ENCODE assay signal across 12 cellular contexts in the genomic region with DNA sequence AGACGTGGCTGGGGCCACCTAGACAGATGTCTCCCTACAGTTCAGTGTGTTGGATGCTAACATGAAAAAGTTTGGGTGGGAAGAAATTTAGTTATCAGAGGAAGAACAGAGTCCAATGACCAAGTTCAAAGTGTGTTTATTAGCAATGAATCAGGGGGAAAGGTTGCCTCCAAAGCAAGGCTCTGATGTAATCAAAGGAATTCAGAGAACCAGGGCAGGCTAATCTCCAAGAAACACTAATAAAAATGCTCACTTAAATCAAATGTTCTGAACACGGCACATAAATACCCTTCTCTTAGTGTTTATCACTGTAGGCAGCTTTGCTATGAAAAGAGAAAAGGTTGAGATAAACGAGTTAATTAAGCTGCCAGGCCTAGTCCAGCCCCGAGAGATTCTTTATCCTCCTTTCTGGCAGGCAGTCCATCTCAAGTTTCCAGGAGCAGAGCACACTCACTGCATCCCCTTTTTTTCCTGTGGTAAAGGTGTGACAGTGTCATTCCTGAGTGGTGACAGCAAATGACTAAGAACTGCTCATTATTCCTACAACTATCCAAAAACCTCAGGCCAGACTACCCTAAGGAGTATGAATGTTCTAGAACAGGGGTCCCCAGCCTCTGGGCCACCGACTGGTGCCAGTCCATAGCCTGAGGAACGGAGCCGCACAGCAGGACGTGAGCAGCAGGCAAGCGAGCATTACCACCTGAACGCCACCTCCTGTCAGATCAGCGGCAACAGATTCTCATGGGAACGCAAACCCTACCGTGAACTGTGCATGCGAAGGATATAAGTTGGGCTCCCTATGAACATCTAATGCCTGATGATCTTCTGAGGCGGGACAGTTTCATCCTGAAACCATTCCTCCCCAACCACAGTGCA.
A peak's percentile ranks its signal among the peaks of the same experiment; 100 is the strongest.
DNase-seq lines count a peak whose midpoint lies in the region; ATAC-seq and TF ChIP-seq lines count a peak whose summit lies in the region.
"Had no signal": no experiment of that assay in that cellular context is flagged by ENCODE, and none has a peak within 500 bp of the region (broad histone marks: within the 10 kb centered on the region; RNA-seq: fewer than 3 reads in every experiment).

No MANE protein-coding gene starts in this region.

- H3K9ac ChIP-seq in KMS-11: no peak overlapping the region
- H3K9ac ChIP-seq: BLaER1 had no signal

- H2AFZ ChIP-seq in KMS-11 (ENCODE audit: low read depth): no peak overlapping the region

- no peaks in the 10 kb centered on the region for H4K20me1 ChIP-seq in KMS-11 (ENCODE audit: insufficient read depth)
- H4K20me1 ChIP-seq: BLaER1 had no signal

- intact Hi-C loops in dorsolateral prefrontal cortex (cut with DNase I) (no loop called here), right lobe of liver (cut with DNase I) (no loop called here), transverse colon (cut with DNase I; ENCODE audit: low total_unique reads) (no loop called here)

- in situ Hi-C loops in transverse colon (cut with MboI; ENCODE audit: low pct_ligation_motif_present in 1 of 4, low pct_unique_long_range_greater_than_20kb in 1 of 4, low sequenced_read_pairs in 3 of 4): no loop called here

- TF ChIP-seq POLR2A in right lobe of liver (IDR thresholded peaks at IDR 0.05) (no peak), transverse colon (IDR thresholded peaks at IDR 0.05) (no peak)

- no peaks in the 10 kb centered on the region for H3K36me3 ChIP-seq in KMS-11 (ENCODE audit: insufficient read depth)
- no peaks in the 10 kb centered on the region for H3K36me3 ChIP-seq in right lobe of liver
- H3K36me3 ChIP-seq in transverse colon: no peaks in the 10 kb centered on the region
- H3K36me3 ChIP-seq: BLaER1 had no signal

- no peaks in the 10 kb centered on the region for H3K79me2 ChIP-seq in KMS-11 (ENCODE audit: insufficient read depth, low read depth)

- H3K27ac ChIP-seq in KMS-11: no peak overlapping the region
- peak overlapping the region in 43 of 59 donors; percentile 3 to 76 (median 54) for H3K27ac ChIP-seq in dorsolateral prefrontal cortex
- H3K27ac ChIP-seq in right lobe of liver: no peak overlapping the region
- peak overlapping the region in 2 of 4 donors; percentile 26 to 65 for H3K27ac ChIP-seq in transverse colon
- H3K27ac ChIP-seq: BLaER1, psoas muscle had no signal

- H3K27me3 ChIP-seq in KMS-11 (ENCODE audit: insufficient read depth, low read depth) (no peaks in the 10 kb centered on the region), dorsolateral prefrontal cortex (peaks cover 0 to 1% (median 0%) of the 10 kb centered on the region in 45 donors), right lobe of liver (no peaks in the 10 kb centered on the region), transverse colon (no peaks in the 10 kb centered on the region)
- H3K27me3 ChIP-seq: BLaER1 had no signal

- H3K4me3 ChIP-seq in KMS-11 (IDR thresholded peaks at IDR 0.05; ENCODE audit: insufficient read depth, low read depth, low read length) (no peak overlapping the region), dorsolateral prefrontal cortex (no peak overlapping the region), right lobe of liver (no peak overlapping the region), transverse colon (no peak overlapping the region)
- H3K4me3 ChIP-seq: BLaER1, lung, psoas muscle had no signal

- no peak overlapping the region for H3K4me3 Mint-ChIP-seq in T-helper 17 cell

- no peaks in the 10 kb centered on the region for H3K9me3 ChIP-seq in right lobe of liver
- H3K9me3 ChIP-seq in T-helper 17 cell (ENCODE audit: control insufficient read depth, low read length, poor library complexity, severe bottlenecking): no peaks in the 10 kb centered on the region
- no peaks in the 10 kb centered on the region for H3K9me3 ChIP-seq in transverse colon
- H3K9me3 ChIP-seq: BLaER1, psoas muscle had no signal

- ATAC-seq in right lobe of liver (peak; percentile 53 to 75 (median 69)), T-helper 17 cell (no peak)
- ATAC-seq: psoas muscle had no signal

- peak; percentile 34 for DNase-seq in AG08395 (ENCODE audit: low spot score)
- no peak for DNase-seq in dorsolateral prefrontal cortex
- no peak for DNase-seq in right lobe of liver
- DNase-seq in T-helper 17 cell: no peak
- DNase-seq in mesenteric fat pad (ENCODE audit: low spot score): no peak
- no peak for DNase-seq in transverse colon
- DNase-seq in NCI-H510A (lab: John Stamatoyannopoulos, UW): no peak
- DNase-seq: psoas muscle, SW 1271 had no signal

- H3K27ac Mint-ChIP-seq in T-helper 17 cell: no peak overlapping the region

- peaks cover 22% of the 10 kb centered on the region for H3K4me1 ChIP-seq in KMS-11 (ENCODE audit: low read depth, poor library complexity, severe bottlenecking)
- peaks cover 0 to 13% (median 6%) of the 10 kb centered on the region in 4 donors for H3K4me1 ChIP-seq in right lobe of liver
- peaks cover 0 to 4% (median 2%) of the 10 kb centered on the region in 4 donors for H3K4me1 ChIP-seq in transverse colon
- H3K4me1 ChIP-seq: BLaER1, psoas muscle had no signal

- TF ChIP-seq EP300 in transverse colon (IDR thresholded peaks at IDR 0.05; ENCODE audit: low read depth): no peak

- no peak for TF ChIP-seq CTCF in KMS-11 (conservative IDR thresholded peaks at IDR 0.05; ENCODE audit: low read depth, low read length)
- TF ChIP-seq CTCF in dorsolateral prefrontal cortex (IDR thresholded peaks at IDR 0.05 in 54 of 56, conservative IDR thresholded peaks at IDR 0.05 in 2 of 56; ENCODE audit: low read depth in 1 of 56, partially characterized antibody in 56 of 56): no peak
- no peak for TF ChIP-seq CTCF in right lobe of liver (IDR thresholded peaks at IDR 0.05)
- no peak for TF ChIP-seq CTCF in transverse colon (IDR thresholded peaks at IDR 0.05)

- H3K4me1 Mint-ChIP-seq in T-helper 17 cell: no peaks in the 10 kb centered on the region

- H3K4me2 ChIP-seq in KMS-11: peak overlapping the region; percentile 37; the same call in 1 of the 2 replicates
- H3K4me2 ChIP-seq: BLaER1 had no signal

- peaks cover under 1% of the 10 kb centered on the region for H3K36me3 Mint-ChIP-seq in T-helper 17 cell (ENCODE audit: low read depth)

- H3K27me3 Mint-ChIP-seq in T-helper 17 cell: peaks cover 3% of the 10 kb centered on the region

- WGBS in right lobe of liver (ENCODE audit: insufficient coverage, low coverage, low lambda C conversion rate, missing lambda C conversion rate): 45% methylated on average over 5 of the region's 15 CpGs
- 36 to 79% methylated on average over 2 to 15 of the region's 15 CpGs for WGBS in transverse colon (ENCODE audit: low coverage in 1 of 2), 2 donors

Comparison
In these comparisons a context has a peak if more than half of its experiments do, and no peak if none do; other contexts are left out.
1. H3K27ac ChIP-seq: peak in dorsolateral prefrontal cortex (43 of 59); none in KMS-11 (single experiment) and right lobe of liver (0 of 3).